In the genomic region with DNA sequence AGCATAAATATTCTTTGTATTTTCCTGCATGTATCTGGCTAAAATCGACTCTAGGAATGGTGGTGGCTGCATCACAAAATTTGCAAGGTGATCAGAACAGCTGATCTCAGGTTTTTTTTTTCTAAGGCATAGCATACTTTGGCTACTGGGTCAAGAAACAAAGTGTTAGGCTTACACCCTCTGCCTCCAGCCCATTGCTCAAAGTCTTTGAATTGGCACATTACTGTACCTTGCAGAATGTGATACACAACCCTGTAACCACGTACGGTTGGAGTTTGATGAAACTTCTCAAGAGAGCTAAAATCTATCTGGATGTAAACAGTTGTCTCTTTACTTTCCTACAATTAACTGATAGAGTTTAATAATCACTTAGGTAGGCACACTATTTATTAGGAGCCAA, we compare ENCODE assay signal across 14 cellular contexts.
DNase-seq lines count a peak whose midpoint lies in the region; ATAC-seq and TF ChIP-seq lines count a peak whose summit lies in the region.
"Had no signal": no experiment of that assay in that cellular context is flagged by ENCODE, and none has a peak within 500 bp of the region (broad histone marks: within the 10 kb centered on the region; RNA-seq: fewer than 3 reads in every experiment).

No MANE protein-coding gene starts in this region.

- ATAC-seq in omental fat pad (ENCODE audit: low FRiP score) (peak; percentile 66), gastrocnemius medialis (peak; percentile 61 to 76), HG02610 (IDR thresholded peaks at IDR 0.05; ENCODE audit: unreplicated experiment) (no peak), HG02852 (IDR thresholded peaks at IDR 0.05; ENCODE audit: unreplicated experiment) (no peak)
- ATAC-seq: A549, GM12878 had no signal

- H3K4me1 ChIP-seq in SJSA1 (replicated peaks) (peaks cover 18% of the 10 kb centered on the region), gastrocnemius medialis (peaks cover 21 to 29% of the 10 kb centered on the region in 2 donors)
- H3K4me1 ChIP-seq: Caco-2 had no signal

- peaks cover 17% of the 10 kb centered on the region for H3K4me1 Mint-ChIP-seq in MCF 10A (ENCODE audit: insufficient read depth, unreplicated experiment)
- H3K4me1 Mint-ChIP-seq: CD8-positive, alpha-beta memory T cell had no signal

- no TSS peak for BruUV-seq in MCF 10A (replicated peaks; lab: Mats Ljungman, UMichigan)

- peaks cover 5% of the 10 kb centered on the region for H3K36me3 Mint-ChIP-seq in MCF 10A (ENCODE audit: insufficient read depth, unreplicated experiment)
- H3K36me3 Mint-ChIP-seq: CD8-positive, alpha-beta memory T cell had no signal

- TF ChIP-seq CTCF in omental fat pad (IDR thresholded peaks at IDR 0.05) (no peak), gastrocnemius medialis (IDR thresholded peaks at IDR 0.05 in 4 of 5, conservative IDR thresholded peaks at IDR 0.05 in 1 of 5) (no peak), MCF 10A (IDR thresholded peaks at IDR 0.05; ENCODE audit: unreplicated experiment) (no peak)

- DNase-seq in SJSA1 (ENCODE audit: low read depth in 1 of 2, low spot score in 2 of 2), result no peak
- no peak for DNase-seq in omental fat pad (ENCODE audit: low spot score)
- DNase-seq in gastrocnemius medialis, result no peak
- DNase-seq in DMS53 (lab: John Stamatoyannopoulos, UW), result no peak
- DNase-seq in MCF 10A (ENCODE audit: unreplicated experiment), result no peak
- DNase-seq: Caco-2; CD8-positive, alpha-beta memory T cell; GOT3 had no signal

- H3K27me3 ChIP-seq in SJSA1 (replicated peaks) (no peaks in the 10 kb centered on the region), gastrocnemius medialis (no peaks in the 10 kb centered on the region)

- no peaks in the 10 kb centered on the region for H3K27me3 Mint-ChIP-seq in MCF 10A (ENCODE audit: insufficient read depth, unreplicated experiment)
- H3K27me3 Mint-ChIP-seq: CD8-positive, alpha-beta memory T cell had no signal

- peak overlapping the region; percentile 39; the same call in 1 of the 2 replicates for H3K27ac ChIP-seq in SJSA1
- H3K27ac ChIP-seq in gastrocnemius medialis, result peak overlapping the region in 2 of 4 donors; percentile 37 to 46
- H3K27ac ChIP-seq: A549, HL-60 had no signal

- intact Hi-C loops in gastrocnemius medialis (cut with DNase I; ENCODE audit: low total_unique reads) (no loop called here), MCF 10A (cut with micrococcal nuclease) (no loop called here)

- H3K36me3 ChIP-seq in SJSA1 (no peaks in the 10 kb centered on the region), gastrocnemius medialis (no peaks in the 10 kb centered on the region)

- H3K4me3 ChIP-seq in SJSA1 (no peak overlapping the region), gastrocnemius medialis (no peak overlapping the region)
- H3K4me3 ChIP-seq: A549, GM12878 had no signal

- TF ChIP-seq POLR2A in gastrocnemius medialis (IDR thresholded peaks at IDR 0.05), result no peak

- H3K9me3 Mint-ChIP-seq in MCF 10A (ENCODE audit: unreplicated experiment), result no peaks in the 10 kb centered on the region
- H3K9me3 Mint-ChIP-seq: H9 had no signal

- no peak overlapping the region for H3K27ac Mint-ChIP-seq in MCF 10A (ENCODE audit: low read depth, unreplicated experiment)
- H3K27ac Mint-ChIP-seq: CD8-positive, alpha-beta memory T cell had no signal

- no peak overlapping the region for H3K4me3 Mint-ChIP-seq in MCF 10A (ENCODE audit: unreplicated experiment)
- H3K4me3 Mint-ChIP-seq: CD8-positive, alpha-beta memory T cell; H9 had no signal

- H3K9me3 ChIP-seq in SJSA1 (replicated peaks) (no peaks in the 10 kb centered on the region), gastrocnemius medialis (no peaks in the 10 kb centered on the region)
- H3K9me3 ChIP-seq: A549, Caco-2 had no signal

- in situ Hi-C loops in gastrocnemius medialis (cut with MboI; ENCODE audit: low sequenced_read_pairs in 4 of 4), result no loop called here

- CTCF ChIA-PET in MCF 10A (lab: Yijun Ruan, JAX), result interaction anchor here (0.6 kb wide), 2 partner anchors 34 to 210 kb away, joined by 3 to 4 read pairs; no protein-coding TSS in a partner anchor

- POLR2A ChIA-PET in MCF 10A (lab: Yijun Ruan, JAX), result interaction anchor here (0.7 to 1.2 kb wide), 3 partner anchors 9 to 1308 kb away, joined by 3 to 5 read pairs (median 4); no protein-coding TSS in a partner anchor

Comparison
In these comparisons a context has a peak if more than half of its experiments do, and no peak if none do; other contexts are left out.
1. ATAC-seq: peak in omental fat pad (single experiment) and gastrocnemius medialis (2 of 2); none in HG02610 (single experiment) and HG02852 (single experiment).